In genomic region chr7:26187380-26188290, GRCh38 we compare ENCODE assay signal across 8 cellular contexts. TPM values are rescaled to one million over a fixed set of nuclear protein-coding genes. Genes with fewer than 3 reads are reported as not detected.
DNase-seq lines count a peak whose midpoint lies in the region; ATAC-seq and TF ChIP-seq lines count a peak whose summit lies in the region.

No MANE protein-coding gene starts in this region.

- peaks cover 72% of the 10 kb centered on the region for H3K36me3 Mint-ChIP-seq in CD4-positive, alpha-beta T cell (ENCODE audit: low read depth)

- TF ChIP-seq EP300 in SK-N-SH (IDR thresholded peaks at IDR 0.05; ENCODE audit: borderline replicate concordance in 1 of 2, low read depth in 1 of 2, low read length in 1 of 2) = no peak

- ATAC-seq in CD4-positive, alpha-beta T cell (ENCODE audit: poor library complexity) = peak; percentile 18
- ATAC-seq in left lobe of liver (peak; percentile 3), GM21528 (IDR thresholded peaks at IDR 0.05; ENCODE audit: low FRiP score, unreplicated experiment) (no peak)

- TF ChIP-seq CTCF in CD4-positive, alpha-beta T cell (IDR thresholded peaks at IDR 0.05) = no peak
- TF ChIP-seq CTCF in SK-N-SH (IDR thresholded peaks at IDR 0.05) = no peak

- peaks cover 3% of the 10 kb centered on the region for H3K9me3 Mint-ChIP-seq in CD4-positive, alpha-beta T cell

- no peak overlapping the region for H2AFZ ChIP-seq in GM23248
- H2AFZ ChIP-seq in SK-N-SH (ENCODE audit: low read depth) = no peak overlapping the region

- no peaks in the 10 kb centered on the region for H3K27me3 ChIP-seq in CD4-positive, alpha-beta T cell (ENCODE audit: control insufficient read depth, insufficient read depth, low read length)
- H3K27me3 ChIP-seq in GM23248 (replicated peaks; ENCODE audit: insufficient read depth) = no peaks in the 10 kb centered on the region
- no peaks in the 10 kb centered on the region for H3K27me3 ChIP-seq in SK-N-SH (ENCODE audit: insufficient read depth)
- no peaks in the 10 kb centered on the region for H3K27me3 ChIP-seq in effector memory CD4-positive, alpha-beta T cell (replicated peaks; ENCODE audit: control insufficient read depth, insufficient read depth, low read length, poor library complexity, severe bottlenecking)

- H3K27me3 Mint-ChIP-seq in CD4-positive, alpha-beta T cell = no peaks in the 10 kb centered on the region

- H3K36me3 ChIP-seq in GM23248 (ENCODE audit: low read depth) (peaks cover 59% of the 10 kb centered on the region), SK-N-SH (replicated peaks in 1 of 2; ENCODE audit: control insufficient read depth in 1 of 2, insufficient read depth in 2 of 2, low read length in 1 of 2) (peaks cover 71 to 83% of the 10 kb centered on the region in 2 experiments)
- H3K36me3 ChIP-seq in effector memory CD4-positive, alpha-beta T cell (ENCODE audit: control insufficient read depth, insufficient read depth, low read length) = peaks cover 42% of the 10 kb centered on the region

- in situ Hi-C loops in GM23248 (cut with MboI) = no loop called here

- H3K9me3 ChIP-seq in CD4-positive, alpha-beta T cell (ENCODE audit: control insufficient read depth, low read length) = no peaks in the 10 kb centered on the region
- H3K9me3 ChIP-seq in GM23248 (ENCODE audit: low read depth) (no peaks in the 10 kb centered on the region), SK-N-SH (no peaks in the 10 kb centered on the region)
- no peaks in the 10 kb centered on the region for H3K9me3 ChIP-seq in effector memory CD4-positive, alpha-beta T cell (ENCODE audit: control insufficient read depth, low read length)

- H3K4me3 ChIP-seq in GM23248 (no peak overlapping the region), SK-N-SH (ENCODE audit: low read depth in 2 of 2, low read length in 1 of 2) (no peak overlapping the region)
- H3K4me3 ChIP-seq in effector memory CD4-positive, alpha-beta T cell (ENCODE audit: insufficient read depth, low read depth, low read length, poor library complexity, severe bottlenecking) = no peak overlapping the region

- intact Hi-C loops in CD4-positive, alpha-beta T cell (cut with DNase I, micrococcal nuclease) = loop anchor here in 1 of 2 experiments (1.0 kb wide), 1 partner anchor 13 kb away; the partner anchor contains the start of gene HNRNPA2B1

- H3K4me1 ChIP-seq in GM23248 (ENCODE audit: insufficient read depth) (0 out of 2 replicates have a peak, but pooled peaks cover 5% of the 10 kb centered on the region), SK-N-SH (ENCODE audit: control insufficient read depth in 1 of 2, insufficient read depth in 2 of 2, low read depth in 1 of 2, low read length in 1 of 2) (peaks cover under 1 to 3% of the 10 kb centered on the region in 2 experiments; a peak in 2 of 4 replicates)
- peaks cover 12% of the 10 kb centered on the region for H3K4me1 ChIP-seq in effector memory CD4-positive, alpha-beta T cell (ENCODE audit: control insufficient read depth, insufficient read depth, low read length, poor library complexity, severe bottlenecking)

- peaks cover 90% of the 10 kb centered on the region for H3K4me1 Mint-ChIP-seq in CD4-positive, alpha-beta T cell (ENCODE audit: low read depth)

- peak overlapping the region; percentile 54 for H3K27ac Mint-ChIP-seq in CD4-positive, alpha-beta T cell

- H3K4me2 ChIP-seq in GM23248 (ENCODE audit: unreplicated experiment) (no peak overlapping the region), SK-N-SH (no peak overlapping the region)

- H3F3A ChIP-seq in GM23248 (ENCODE audit: insufficient read depth) (peaks cover 98% of the 10 kb centered on the region), SK-N-SH (replicated peaks; ENCODE audit: insufficient read depth) (peaks cover 99% of the 10 kb centered on the region)

- POLR2A ChIA-PET in CD4-positive, alpha-beta T cell (lab: Charles Lee) = interaction anchor here (1.0 to 3.8 kb wide), 11 partner anchors 8 to 97 kb away, joined by 3 to 142 read pairs (median 14); partner anchors contain the start of genes CBX3, HNRNPA2B1 and NFE2L3
- POLR2A ChIA-PET in SK-N-SH (lab: Yijun Ruan, JAX) = interaction anchor here (1.8 to 3.7 kb wide), 2 partner anchors 8 to 12 kb away, joined by 6 to 51 read pairs; partner anchors contain the start of genes CBX3 and HNRNPA2B1

- H3K9ac ChIP-seq in GM23248 (no peak overlapping the region), SK-N-SH (no peak overlapping the region)

- no peaks in the 10 kb centered on the region for H3K9me2 ChIP-seq in GM23248 (ENCODE audit: insufficient read depth)
- no peaks in the 10 kb centered on the region for H3K9me2 ChIP-seq in SK-N-SH

- no peak for TF ChIP-seq RAD21 in SK-N-SH (IDR thresholded peaks at IDR 0.05; ENCODE audit: low read length)

- CTCF ChIA-PET in CD4-positive, alpha-beta T cell (lab: Charles Lee) = interaction anchor here (0.6 to 3.4 kb wide), 6 partner anchors 10 to 109 kb away, joined by 3 to 17 read pairs (median 5); no protein-coding TSS in a partner anchor
- CTCF ChIA-PET in SK-N-SH (lab: Yijun Ruan, JAX) = interaction anchor here (0.9 to 3.8 kb wide), 12 partner anchors 8 to 294 kb away, joined by 3 to 71 read pairs (median 6); partner anchors contain the start of gene CBX3

- WGBS in GM23248 (ENCODE audit: low coverage in 1 of 2, low lambda C conversion rate in 2 of 2, missing lambda C conversion rate in 2 of 2), 2 experiments = 73 to 77% methylated on average over 13 of the region's 13 CpGs
- WGBS in SK-N-SH (ENCODE audit: low lambda C conversion rate) = 89% methylated on average over 13 of the region's 13 CpGs

- DNase-seq in CD4-positive, alpha-beta T cell = no peak
- DNase-seq in GM23248 = no peak
- no peak for DNase-seq in SK-N-SH
- no peak for DNase-seq in left lobe of liver (ENCODE audit: low spot score)
- DNase-seq in effector memory CD4-positive, alpha-beta T cell = no peak
- DNase-seq in D341Med (ENCODE audit: low spot score) = no peak
- no peak for DNase-seq in activated effector memory CD4-positive, alpha-beta T cell treated with anti-CD3 and anti-CD28 coated beads, Interleukin-2, amount 50 U/mL, for 16 hours

- peaks cover 35% of the 10 kb centered on the region for H3K79me2 ChIP-seq in GM23248 (ENCODE audit: insufficient read depth)
- peaks cover 43% of the 10 kb centered on the region for H3K79me2 ChIP-seq in SK-N-SH (ENCODE audit: insufficient read depth)

- peaks cover 12% of the 10 kb centered on the region; the same call in 1 of the 2 replicates for H4K20me1 ChIP-seq in GM23248 (ENCODE audit: insufficient read depth)
- H4K20me1 ChIP-seq in SK-N-SH (ENCODE audit: insufficient read depth) = peaks cover 77% of the 10 kb centered on the region

- peak overlapping the region; percentile 0 for H3K27ac ChIP-seq in CD4-positive, alpha-beta T cell (ENCODE audit: low read depth, low read length)
- H3K27ac ChIP-seq in GM23248 (peak overlapping the region; percentile 14; the same call in 1 of the 2 replicates), SK-N-SH (ENCODE audit: low read depth in 2 of 2, low read length in 1 of 2) (peak overlapping the region; percentile 13 to 25; a peak in 3 of 4 replicates)
- H3K27ac ChIP-seq in effector memory CD4-positive, alpha-beta T cell (ENCODE audit: insufficient read depth, low read length, poor library complexity, severe bottlenecking) = no peak overlapping the region

- H3K4me3 Mint-ChIP-seq in CD4-positive, alpha-beta T cell = peak overlapping the region; percentile 21

TF ChIP-seq in SK-N-SH, 30 proteins besides CTCF, POLR2A, EP300 and RAD21 (continues in another document):
- TF ChIP-seq ZBTB33 (IDR thresholded peaks at IDR 0.05; ENCODE audit: borderline replicate concordance, low read depth) (peak; percentile 27; the same call in 1 of the 2 replicates), USF2 (IDR thresholded peaks at IDR 0.05; ENCODE audit: borderline replicate concordance, low read depth, low read length) (no peak)

RNA-seq across cellular contexts. Expression of gene HNRNPA2B1, which starts 12.9 kb away (rescaled TPM):
- 100 to 1,000 TPM; 282 to 299 TPM for total RNA-seq in CD4-positive, alpha-beta T cell
- 125 and 134 TPM in 2 replicates for total RNA-seq in GM23248 (2014; rRNA removed; shearing (Covaris generic))
- 493 and 529 TPM in 2 replicates for polyA plus RNA-seq in GM23248 (2016; fragmentation: Nextera tagmentation; extraction: Ambion mirVana)
- polyA plus RNA-seq in SK-N-SH (2012; rRNA removed) = 459 and 483 TPM in 2 replicates
- polyA plus RNA-seq in SK-N-SH (2012; cell fraction: cytosol; rRNA removed) = 594 and 844 TPM in 2 replicates
- polyA plus RNA-seq in SK-N-SH (2012; cell fraction: nucleus; rRNA removed) = 318 and 483 TPM in 2 replicates
- total RNA-seq in left lobe of liver = 161 TPM

RNA-seq across cellular contexts. Expression of gene CBX3, which starts 13.9 kb away (rescaled TPM):
- total RNA-seq in CD4-positive, alpha-beta T cell = 100 to 1,000 TPM; 124 to 132 TPM
- 109 and 122 TPM in 2 replicates for total RNA-seq in GM23248 (2014; rRNA removed; shearing (Covaris generic))
- polyA plus RNA-seq in GM23248 (2016; fragmentation: Nextera tagmentation; extraction: Ambion mirVana) (71.1 and 73.3 TPM in 2 replicates), SK-N-SH (2012; rRNA removed) (97.0 and 119 TPM in 2 replicates)
- 154 and 237 TPM in 2 replicates for polyA plus RNA-seq in SK-N-SH (2012; cell fraction: cytosol; rRNA removed)
- polyA plus RNA-seq in SK-N-SH (2012; cell fraction: nucleus; rRNA removed) = 109 and 121 TPM in 2 replicates
- total RNA-seq in left lobe of liver = 24.7 TPM

RNA-seq across cellular contexts. Expression of gene NFE2L3, which starts 35.6 kb away (rescaled TPM):
- total RNA-seq in CD4-positive, alpha-beta T cell = under 1 TPM; 0.45 to 0.93 TPM
- total RNA-seq in GM23248 (2014; rRNA removed; shearing (Covaris generic)) = 0.76 and 1.4 TPM in 2 replicates
- polyA plus RNA-seq in GM23248 (2016; fragmentation: Nextera tagmentation; extraction: Ambion mirVana) = 0.41 and 0.70 TPM in 2 replicates
- polyA plus RNA-seq in SK-N-SH (2012; rRNA removed) = 36.1 and 50.8 TPM in 2 replicates
- polyA plus RNA-seq in SK-N-SH (2012; cell fraction: cytosol; rRNA removed) = 50.3 and 55.0 TPM in 2 replicates
- 20.3 and 41.3 TPM in 2 replicates for polyA plus RNA-seq in SK-N-SH (2012; cell fraction: nucleus; rRNA removed)
- 0.45 TPM for total RNA-seq in left lobe of liver
